ENCODE assay signal across 19 cellular contexts in the genomic region with DNA sequence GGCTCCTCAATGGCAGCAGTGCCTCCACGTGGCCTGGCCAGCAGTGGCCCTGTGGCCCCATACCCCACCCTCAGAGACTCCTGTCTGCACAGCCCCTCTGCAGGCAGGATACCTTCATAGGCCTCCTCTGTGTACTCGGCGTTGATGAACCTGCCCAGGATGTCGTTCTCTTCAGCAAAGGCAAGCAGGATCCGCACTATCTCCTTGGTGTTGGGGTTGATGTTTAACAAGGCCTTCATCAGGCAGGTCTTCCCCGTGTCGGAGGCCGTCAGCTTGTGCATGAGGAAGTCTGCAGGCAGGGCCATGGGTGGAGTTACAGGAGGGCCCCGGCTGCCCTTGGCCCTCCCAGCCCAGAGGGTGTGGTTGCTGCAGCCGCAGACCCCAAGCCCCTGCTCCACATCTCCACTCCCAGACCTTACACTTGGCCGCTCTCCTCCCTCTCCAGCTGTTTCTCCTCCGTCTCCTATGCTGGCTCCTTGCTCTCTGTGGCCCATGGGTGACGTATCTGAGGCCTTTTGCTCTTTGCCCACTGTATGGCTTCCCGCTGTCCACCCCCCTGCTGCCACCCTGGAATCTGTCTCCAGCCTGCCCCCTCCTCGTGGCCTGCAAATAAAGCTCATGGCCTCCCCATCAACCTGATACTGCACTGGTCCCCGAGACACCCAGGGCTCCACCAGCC.
"Had no signal": no experiment of that assay in that cellular context is flagged by ENCODE, and none has a peak within 500 bp of the region (broad histone marks: within the 10 kb centered on the region; RNA-seq: fewer than 3 reads in every experiment).

No MANE protein-coding gene starts in this region.

- H3K36me3 ChIP-seq: breast epithelium, heart left ventricle, left lung, lower lobe of right lung, pancreas, prostate gland, right lobe of liver, tibial artery had no signal

- H3K4me1 ChIP-seq: breast epithelium, heart left ventricle, left lung, lower lobe of right lung, pancreas, prostate gland, suprapubic skin, tibial artery had no signal

- H3K9me3 ChIP-seq: breast epithelium, heart left ventricle, left lung, lower lobe of right lung, pancreas, prostate gland, right lobe of liver, suprapubic skin, tibial artery had no signal

- ATAC-seq: left lung; pancreas; stimulated activated naive B cell treated with anti-CD40 and anti-IgM and Interleukin-4, amounts not matched to agents 10 μg/mL and 1 μg/mL and 100 μg/mL, for 72 hours had no signal

- H3K27ac Mint-ChIP-seq: memory B cell; stimulated activated naive B cell treated with anti-CD40 and anti-IgM and Interleukin-4, amounts not matched to agents 10 μg/mL and 1 μg/mL and 100 μg/mL, for 72 hours had no signal

- H3K36me3 Mint-ChIP-seq: naive B cell; stimulated activated naive B cell treated with anti-CD40 and anti-IgM and Interleukin-4, amounts not matched to agents 10 μg/mL and 1 μg/mL and 100 μg/mL, for 72 hours had no signal

- H3K9me3 Mint-ChIP-seq: memory B cell, naive B cell had no signal

- H3K27me3 Mint-ChIP-seq: memory B cell had no signal

- H3K27me3 ChIP-seq: breast epithelium, dorsolateral prefrontal cortex, left lung, pancreas, right lobe of liver, suprapubic skin had no signal

- H3K4me3 ChIP-seq: breast epithelium, heart left ventricle, left lung, lower lobe of right lung, pancreas, prostate gland, right lobe of liver, suprapubic skin, tibial artery had no signal

- DNase-seq: cortex of kidney; effector CD8-positive, alpha-beta T cell; heart left ventricle; islet precursor cell; midbrain; naive B cell; pancreas; stimulated activated CD4-positive, alpha-beta T cell treated with anti-CD3 and anti-CD28 coated beads, Interleukin-2, amount 100 ng/mL, for 24 hours; stimulated activated CD4-positive, alpha-beta T cell treated with anti-CD3 and anti-CD28 coated beads, Interleukin-4, amount 100 ng/mL, for 4 hours; stimulated activated naive B cell treated with anti-CD40 and anti-IgM and Interleukin-4, amounts not matched to agents 10 μg/mL and 1 μg/mL and 100 μg/mL, for 72 hours; tibial artery had no signal

- H3K4me3 Mint-ChIP-seq: memory B cell; stimulated activated naive B cell treated with anti-CD40 and anti-IgM and Interleukin-4, amounts not matched to agents 10 μg/mL and 1 μg/mL and 100 μg/mL, for 72 hours had no signal

- H3K4me1 Mint-ChIP-seq: memory B cell; naive B cell; stimulated activated naive B cell treated with anti-CD40 and anti-IgM and Interleukin-4, amounts not matched to agents 10 μg/mL and 1 μg/mL and 100 μg/mL, for 72 hours had no signal

- H3K27ac ChIP-seq: breast epithelium, heart left ventricle, left lung, lower lobe of right lung, pancreas, prostate gland, right lobe of liver, suprapubic skin, tibial artery had no signal
